Comparison of ENCODE assay signal across 1 cellular context in the genomic region with DNA sequence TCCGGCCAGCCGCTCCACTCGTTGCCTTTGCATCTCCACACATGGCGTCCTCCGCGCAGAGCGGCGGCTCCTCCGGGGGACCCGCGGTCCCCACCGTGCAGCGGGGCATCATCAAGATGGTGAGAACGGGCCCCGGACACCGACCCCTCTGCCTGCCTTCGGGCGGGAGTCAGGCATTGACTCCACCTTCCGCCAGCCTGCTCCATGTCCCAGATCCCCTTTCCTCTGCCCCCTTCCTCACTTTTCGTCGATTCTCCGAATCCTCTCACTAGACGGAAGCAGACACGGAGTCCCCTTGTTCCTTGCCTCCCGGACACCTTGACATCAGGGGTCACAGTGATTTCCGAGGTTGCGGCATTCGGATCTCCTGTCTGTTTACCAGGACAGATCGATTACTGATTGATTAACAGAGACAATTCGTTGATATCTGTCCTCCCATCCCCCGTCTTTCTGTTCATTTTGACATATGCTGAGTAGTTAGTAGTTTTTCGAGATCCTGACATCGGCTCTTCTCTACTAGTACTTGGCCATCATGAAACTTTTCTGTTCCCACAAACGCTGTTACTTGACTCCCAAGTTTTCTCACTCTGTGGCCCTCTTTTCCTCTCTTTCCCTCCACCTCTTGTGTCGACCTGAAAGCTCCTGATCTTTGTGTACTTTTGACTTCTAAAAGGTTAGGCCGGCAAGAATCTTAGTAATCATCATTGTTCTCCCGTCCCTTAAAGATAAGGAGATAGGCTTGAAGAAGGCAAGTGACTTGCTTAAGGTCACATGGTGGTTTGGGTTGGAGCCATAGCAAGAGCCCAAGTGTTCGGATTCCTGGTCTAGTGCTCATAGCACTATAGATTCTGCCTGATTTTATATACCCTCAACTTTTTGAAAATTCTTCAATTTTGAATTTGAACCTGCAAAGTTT.
A peak's percentile ranks its signal among the peaks of the same experiment; 100 is the strongest.
TF ChIP-seq lines count a peak whose summit lies in the region.

No MANE protein-coding gene starts in this region.

TF ChIP-seq in K562, 482 proteins besides CTCF, POLR2A, EP300 and RAD21 (continued from another document and continues in another):
- TF ChIP-seq, protein P1, sequence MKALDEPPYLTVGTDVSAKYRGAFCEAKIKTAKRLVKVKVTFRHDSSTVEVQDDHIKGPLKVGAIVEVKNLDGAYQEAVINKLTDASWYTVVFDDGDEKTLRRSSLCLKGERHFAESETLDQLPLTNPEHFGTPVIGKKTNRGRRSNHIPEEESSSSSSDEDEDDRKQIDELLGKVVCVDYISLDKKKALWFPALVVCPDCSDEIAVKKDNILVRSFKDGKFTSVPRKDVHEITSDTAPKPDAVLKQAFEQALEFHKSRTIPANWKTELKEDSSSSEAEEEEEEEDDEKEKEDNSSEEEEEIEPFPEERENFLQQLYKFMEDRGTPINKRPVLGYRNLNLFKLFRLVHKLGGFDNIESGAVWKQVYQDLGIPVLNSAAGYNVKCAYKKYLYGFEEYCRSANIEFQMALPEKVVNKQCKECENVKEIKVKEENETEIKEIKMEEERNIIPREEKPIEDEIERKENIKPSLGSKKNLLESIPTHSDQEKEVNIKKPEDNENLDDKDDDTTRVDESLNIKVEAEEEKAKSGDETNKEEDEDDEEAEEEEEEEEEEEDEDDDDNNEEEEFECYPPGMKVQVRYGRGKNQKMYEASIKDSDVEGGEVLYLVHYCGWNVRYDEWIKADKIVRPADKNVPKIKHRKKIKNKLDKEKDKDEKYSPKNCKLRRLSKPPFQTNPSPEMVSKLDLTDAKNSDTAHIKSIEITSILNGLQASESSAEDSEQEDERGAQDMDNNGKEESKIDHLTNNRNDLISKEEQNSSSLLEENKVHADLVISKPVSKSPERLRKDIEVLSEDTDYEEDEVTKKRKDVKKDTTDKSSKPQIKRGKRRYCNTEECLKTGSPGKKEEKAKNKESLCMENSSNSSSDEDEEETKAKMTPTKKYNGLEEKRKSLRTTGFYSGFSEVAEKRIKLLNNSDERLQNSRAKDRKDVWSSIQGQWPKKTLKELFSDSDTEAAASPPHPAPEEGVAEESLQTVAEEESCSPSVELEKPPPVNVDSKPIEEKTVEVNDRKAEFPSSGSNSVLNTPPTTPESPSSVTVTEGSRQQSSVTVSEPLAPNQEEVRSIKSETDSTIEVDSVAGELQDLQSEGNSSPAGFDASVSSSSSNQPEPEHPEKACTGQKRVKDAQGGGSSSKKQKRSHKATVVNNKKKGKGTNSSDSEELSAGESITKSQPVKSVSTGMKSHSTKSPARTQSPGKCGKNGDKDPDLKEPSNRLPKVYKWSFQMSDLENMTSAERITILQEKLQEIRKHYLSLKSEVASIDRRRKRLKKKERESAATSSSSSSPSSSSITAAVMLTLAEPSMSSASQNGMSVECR (CRISPR knock-in tag; IDR thresholded peaks at IDR 0.05), result peak; percentile 67
- TF ChIP-seq BCOR (IDR thresholded peaks at IDR 0.05) (peak; percentile 25; the same call in 1 of the 2 replicates), GTF2B (IDR thresholded peaks at IDR 0.05; ENCODE audit: extremely low read depth, insufficient read length) (no peak), CBFA2T3 (IDR thresholded peaks at IDR 0.05) (peak; percentile 14; the same call in 1 of the 2 replicates), ZNF431 (CRISPR knock-in tag; IDR thresholded peaks at IDR 0.05) (0 out of 2 replicates have a peak, but pooled peaks have one; percentile 54), NRF1 (conservative IDR thresholded peaks at IDR 0.05 in 1 of 2, IDR thresholded peaks at IDR 0.05 in 1 of 2) (no peak), PTTG1 (tag; IDR thresholded peaks at IDR 0.05; ENCODE audit: low read depth) (no peak), POLR3G (IDR thresholded peaks at IDR 0.05; ENCODE audit: extremely low read depth, insufficient read length, insufficient replicate concordance) (no peak), SAP30 (IDR thresholded peaks at IDR 0.05; ENCODE audit: borderline replicate concordance, insufficient read depth, low read depth, low read length, poor library complexity, severe bottlenecking) (peak; percentile 98), ZNF121 (CRISPR knock-in tag; conservative IDR thresholded peaks at IDR 0.05) (peak; percentile 34; the same call in 1 of the 2 replicates), SRF (CRISPR knock-in tag; IDR thresholded peaks at IDR 0.05) (no peak), PHTF2 (CRISPR knock-in tag; IDR thresholded peaks at IDR 0.05) (no peak), COPS2 (conservative IDR thresholded peaks at IDR 0.05) (no peak), ARID1B (IDR thresholded peaks at IDR 0.05) (peak; percentile 47), ZNF212 (CRISPR knock-in tag; IDR thresholded peaks at IDR 0.05) (no peak), SNAPC5 (CRISPR knock-in tag; IDR thresholded peaks at IDR 0.05) (no peak), ZFP1 (CRISPR knock-in tag; IDR thresholded peaks at IDR 0.05) (no peak), HDAC2 (IDR thresholded peaks at IDR 0.05) (peak; percentile 86), TFE3 (CRISPR knock-in tag; IDR thresholded peaks at IDR 0.05) (0 out of 2 replicates have a peak, but pooled peaks have one; percentile 12), SIN3B (IDR thresholded peaks at IDR 0.05; ENCODE audit: low read depth) (no peak)
- TF ChIP-seq, protein P2, sequence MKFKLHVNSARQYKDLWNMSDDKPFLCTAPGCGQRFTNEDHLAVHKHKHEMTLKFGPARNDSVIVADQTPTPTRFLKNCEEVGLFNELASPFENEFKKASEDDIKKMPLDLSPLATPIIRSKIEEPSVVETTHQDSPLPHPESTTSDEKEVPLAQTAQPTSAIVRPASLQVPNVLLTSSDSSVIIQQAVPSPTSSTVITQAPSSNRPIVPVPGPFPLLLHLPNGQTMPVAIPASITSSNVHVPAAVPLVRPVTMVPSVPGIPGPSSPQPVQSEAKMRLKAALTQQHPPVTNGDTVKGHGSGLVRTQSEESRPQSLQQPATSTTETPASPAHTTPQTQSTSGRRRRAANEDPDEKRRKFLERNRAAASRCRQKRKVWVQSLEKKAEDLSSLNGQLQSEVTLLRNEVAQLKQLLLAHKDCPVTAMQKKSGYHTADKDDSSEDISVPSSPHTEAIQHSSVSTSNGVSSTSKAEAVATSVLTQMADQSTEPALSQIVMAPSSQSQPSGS (CRISPR knock-in tag; IDR thresholded peaks at IDR 0.05), result no peak
- TF ChIP-seq, protein P3, sequence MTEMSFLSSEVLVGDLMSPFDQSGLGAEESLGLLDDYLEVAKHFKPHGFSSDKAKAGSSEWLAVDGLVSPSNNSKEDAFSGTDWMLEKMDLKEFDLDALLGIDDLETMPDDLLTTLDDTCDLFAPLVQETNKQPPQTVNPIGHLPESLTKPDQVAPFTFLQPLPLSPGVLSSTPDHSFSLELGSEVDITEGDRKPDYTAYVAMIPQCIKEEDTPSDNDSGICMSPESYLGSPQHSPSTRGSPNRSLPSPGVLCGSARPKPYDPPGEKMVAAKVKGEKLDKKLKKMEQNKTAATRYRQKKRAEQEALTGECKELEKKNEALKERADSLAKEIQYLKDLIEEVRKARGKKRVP (CRISPR knock-in tag; IDR thresholded peaks at IDR 0.05), result no peak
- TF ChIP-seq, protein P4, sequence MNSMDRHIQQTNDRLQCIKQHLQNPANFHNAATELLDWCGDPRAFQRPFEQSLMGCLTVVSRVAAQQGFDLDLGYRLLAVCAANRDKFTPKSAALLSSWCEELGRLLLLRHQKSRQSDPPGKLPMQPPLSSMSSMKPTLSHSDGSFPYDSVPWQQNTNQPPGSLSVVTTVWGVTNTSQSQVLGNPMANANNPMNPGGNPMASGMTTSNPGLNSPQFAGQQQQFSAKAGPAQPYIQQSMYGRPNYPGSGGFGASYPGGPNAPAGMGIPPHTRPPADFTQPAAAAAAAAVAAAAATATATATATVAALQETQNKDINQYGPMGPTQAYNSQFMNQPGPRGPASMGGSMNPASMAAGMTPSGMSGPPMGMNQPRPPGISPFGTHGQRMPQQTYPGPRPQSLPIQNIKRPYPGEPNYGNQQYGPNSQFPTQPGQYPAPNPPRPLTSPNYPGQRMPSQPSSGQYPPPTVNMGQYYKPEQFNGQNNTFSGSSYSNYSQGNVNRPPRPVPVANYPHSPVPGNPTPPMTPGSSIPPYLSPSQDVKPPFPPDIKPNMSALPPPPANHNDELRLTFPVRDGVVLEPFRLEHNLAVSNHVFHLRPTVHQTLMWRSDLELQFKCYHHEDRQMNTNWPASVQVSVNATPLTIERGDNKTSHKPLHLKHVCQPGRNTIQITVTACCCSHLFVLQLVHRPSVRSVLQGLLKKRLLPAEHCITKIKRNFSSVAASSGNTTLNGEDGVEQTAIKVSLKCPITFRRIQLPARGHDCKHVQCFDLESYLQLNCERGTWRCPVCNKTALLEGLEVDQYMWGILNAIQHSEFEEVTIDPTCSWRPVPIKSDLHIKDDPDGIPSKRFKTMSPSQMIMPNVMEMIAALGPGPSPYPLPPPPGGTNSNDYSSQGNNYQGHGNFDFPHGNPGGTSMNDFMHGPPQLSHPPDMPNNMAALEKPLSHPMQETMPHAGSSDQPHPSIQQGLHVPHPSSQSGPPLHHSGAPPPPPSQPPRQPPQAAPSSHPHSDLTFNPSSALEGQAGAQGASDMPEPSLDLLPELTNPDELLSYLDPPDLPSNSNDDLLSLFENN (IDR thresholded peaks at IDR 0.05; ENCODE audit: low read depth in 2 of 2, low read length in 2 of 2), result no peak
- TF ChIP-seq, protein P5, sequence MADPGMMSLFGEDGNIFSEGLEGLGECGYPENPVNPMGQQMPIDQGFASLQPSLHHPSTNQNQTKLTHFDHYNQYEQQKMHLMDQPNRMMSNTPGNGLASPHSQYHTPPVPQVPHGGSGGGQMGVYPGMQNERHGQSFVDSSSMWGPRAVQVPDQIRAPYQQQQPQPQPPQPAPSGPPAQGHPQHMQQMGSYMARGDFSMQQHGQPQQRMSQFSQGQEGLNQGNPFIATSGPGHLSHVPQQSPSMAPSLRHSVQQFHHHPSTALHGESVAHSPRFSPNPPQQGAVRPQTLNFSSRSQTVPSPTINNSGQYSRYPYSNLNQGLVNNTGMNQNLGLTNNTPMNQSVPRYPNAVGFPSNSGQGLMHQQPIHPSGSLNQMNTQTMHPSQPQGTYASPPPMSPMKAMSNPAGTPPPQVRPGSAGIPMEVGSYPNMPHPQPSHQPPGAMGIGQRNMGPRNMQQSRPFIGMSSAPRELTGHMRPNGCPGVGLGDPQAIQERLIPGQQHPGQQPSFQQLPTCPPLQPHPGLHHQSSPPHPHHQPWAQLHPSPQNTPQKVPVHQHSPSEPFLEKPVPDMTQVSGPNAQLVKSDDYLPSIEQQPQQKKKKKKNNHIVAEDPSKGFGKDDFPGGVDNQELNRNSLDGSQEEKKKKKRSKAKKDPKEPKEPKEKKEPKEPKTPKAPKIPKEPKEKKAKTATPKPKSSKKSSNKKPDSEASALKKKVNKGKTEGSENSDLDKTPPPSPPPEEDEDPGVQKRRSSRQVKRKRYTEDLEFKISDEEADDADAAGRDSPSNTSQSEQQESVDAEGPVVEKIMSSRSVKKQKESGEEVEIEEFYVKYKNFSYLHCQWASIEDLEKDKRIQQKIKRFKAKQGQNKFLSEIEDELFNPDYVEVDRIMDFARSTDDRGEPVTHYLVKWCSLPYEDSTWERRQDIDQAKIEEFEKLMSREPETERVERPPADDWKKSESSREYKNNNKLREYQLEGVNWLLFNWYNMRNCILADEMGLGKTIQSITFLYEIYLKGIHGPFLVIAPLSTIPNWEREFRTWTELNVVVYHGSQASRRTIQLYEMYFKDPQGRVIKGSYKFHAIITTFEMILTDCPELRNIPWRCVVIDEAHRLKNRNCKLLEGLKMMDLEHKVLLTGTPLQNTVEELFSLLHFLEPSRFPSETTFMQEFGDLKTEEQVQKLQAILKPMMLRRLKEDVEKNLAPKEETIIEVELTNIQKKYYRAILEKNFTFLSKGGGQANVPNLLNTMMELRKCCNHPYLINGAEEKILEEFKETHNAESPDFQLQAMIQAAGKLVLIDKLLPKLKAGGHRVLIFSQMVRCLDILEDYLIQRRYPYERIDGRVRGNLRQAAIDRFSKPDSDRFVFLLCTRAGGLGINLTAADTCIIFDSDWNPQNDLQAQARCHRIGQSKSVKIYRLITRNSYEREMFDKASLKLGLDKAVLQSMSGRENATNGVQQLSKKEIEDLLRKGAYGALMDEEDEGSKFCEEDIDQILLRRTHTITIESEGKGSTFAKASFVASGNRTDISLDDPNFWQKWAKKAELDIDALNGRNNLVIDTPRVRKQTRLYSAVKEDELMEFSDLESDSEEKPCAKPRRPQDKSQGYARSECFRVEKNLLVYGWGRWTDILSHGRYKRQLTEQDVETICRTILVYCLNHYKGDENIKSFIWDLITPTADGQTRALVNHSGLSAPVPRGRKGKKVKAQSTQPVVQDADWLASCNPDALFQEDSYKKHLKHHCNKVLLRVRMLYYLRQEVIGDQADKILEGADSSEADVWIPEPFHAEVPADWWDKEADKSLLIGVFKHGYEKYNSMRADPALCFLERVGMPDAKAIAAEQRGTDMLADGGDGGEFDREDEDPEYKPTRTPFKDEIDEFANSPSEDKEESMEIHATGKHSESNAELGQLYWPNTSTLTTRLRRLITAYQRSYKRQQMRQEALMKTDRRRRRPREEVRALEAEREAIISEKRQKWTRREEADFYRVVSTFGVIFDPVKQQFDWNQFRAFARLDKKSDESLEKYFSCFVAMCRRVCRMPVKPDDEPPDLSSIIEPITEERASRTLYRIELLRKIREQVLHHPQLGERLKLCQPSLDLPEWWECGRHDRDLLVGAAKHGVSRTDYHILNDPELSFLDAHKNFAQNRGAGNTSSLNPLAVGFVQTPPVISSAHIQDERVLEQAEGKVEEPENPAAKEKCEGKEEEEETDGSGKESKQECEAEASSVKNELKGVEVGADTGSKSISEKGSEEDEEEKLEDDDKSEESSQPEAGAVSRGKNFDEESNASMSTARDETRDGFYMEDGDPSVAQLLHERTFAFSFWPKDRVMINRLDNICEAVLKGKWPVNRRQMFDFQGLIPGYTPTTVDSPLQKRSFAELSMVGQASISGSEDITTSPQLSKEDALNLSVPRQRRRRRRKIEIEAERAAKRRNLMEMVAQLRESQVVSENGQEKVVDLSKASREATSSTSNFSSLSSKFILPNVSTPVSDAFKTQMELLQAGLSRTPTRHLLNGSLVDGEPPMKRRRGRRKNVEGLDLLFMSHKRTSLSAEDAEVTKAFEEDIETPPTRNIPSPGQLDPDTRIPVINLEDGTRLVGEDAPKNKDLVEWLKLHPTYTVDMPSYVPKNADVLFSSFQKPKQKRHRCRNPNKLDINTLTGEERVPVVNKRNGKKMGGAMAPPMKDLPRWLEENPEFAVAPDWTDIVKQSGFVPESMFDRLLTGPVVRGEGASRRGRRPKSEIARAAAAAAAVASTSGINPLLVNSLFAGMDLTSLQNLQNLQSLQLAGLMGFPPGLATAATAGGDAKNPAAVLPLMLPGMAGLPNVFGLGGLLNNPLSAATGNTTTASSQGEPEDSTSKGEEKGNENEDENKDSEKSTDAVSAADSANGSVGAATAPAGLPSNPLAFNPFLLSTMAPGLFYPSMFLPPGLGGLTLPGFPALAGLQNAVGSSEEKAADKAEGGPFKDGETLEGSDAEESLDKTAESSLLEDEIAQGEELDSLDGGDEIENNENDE (IDR thresholded peaks at IDR 0.05; ENCODE audit: low read depth, low read length), result no peak
